4 cellular contexts compared by ENCODE assay signal in the genomic region with DNA sequence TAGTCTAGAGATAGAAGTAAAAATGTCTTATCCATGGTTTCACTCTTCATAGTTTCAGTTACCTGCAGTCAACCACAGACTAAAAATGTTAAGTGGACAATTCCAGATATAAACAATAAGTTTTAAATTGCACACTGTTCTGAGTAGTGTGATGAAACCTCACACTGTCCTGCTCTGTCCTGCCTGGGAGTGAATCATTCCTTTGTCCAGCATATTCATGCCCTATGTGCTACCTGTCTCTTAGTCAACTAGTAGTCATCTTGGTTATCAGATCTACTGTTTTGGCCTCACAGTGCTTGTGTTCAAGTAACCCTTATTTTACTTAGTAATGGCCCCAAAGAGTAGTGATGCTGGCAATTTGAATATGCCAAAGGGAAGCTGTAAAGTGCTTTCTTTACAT. TPM values are rescaled to one million over a fixed set of nuclear protein-coding genes. Genes with fewer than 3 reads are reported as not detected.
"Had no signal": no experiment of that assay in that cellular context is flagged by ENCODE, and none has a peak within 500 bp of the region (broad histone marks: within the 10 kb centered on the region; RNA-seq: fewer than 3 reads in every experiment).

No MANE protein-coding gene starts in this region.

RNA-seq across cellular contexts. Expression of gene PTPN20, which starts 49.5 kb away (rescaled TPM):
- total RNA-seq: neural crest cell, osteocyte, smooth muscle cell had no signal
- polyA plus RNA-seq: neural cell, smooth muscle cell had no signal
